Comparison of ENCODE assay signal across 15 cellular contexts in genomic region chr17:234163-235047, GRCh38. TPM values are rescaled to one million over a fixed set of nuclear protein-coding genes. Genes with fewer than 3 reads are reported as not detected.
DNase-seq lines count a peak whose midpoint lies in the region; ATAC-seq, FAIRE-seq and TF ChIP-seq lines count a peak whose summit lies in the region.
"Had no signal": no experiment of that assay in that cellular context is flagged by ENCODE, and none has a peak within 500 bp of the region (broad histone marks: within the 10 kb centered on the region; RNA-seq: fewer than 3 reads in every experiment).

No MANE protein-coding gene starts in this region.

- no peaks in the 10 kb centered on the region for H3K36me3 ChIP-seq in adrenal gland (replicated peaks in 1 of 2)
- H3K36me3 ChIP-seq: ovary had no signal

- H3K4me1 ChIP-seq in adrenal gland (replicated peaks in 1 of 2): peaks cover 0 to 5% of the 10 kb centered on the region in 2 donors
- H3K4me1 ChIP-seq: testis had no signal

- H3K4me1 Mint-ChIP-seq in nephron: peaks cover 36% of the 10 kb centered on the region
- peaks cover 25% of the 10 kb centered on the region for H3K4me1 Mint-ChIP-seq in type B pancreatic cell (ENCODE audit: unreplicated experiment)

- H3K27ac ChIP-seq in adrenal gland: peak overlapping the region in 3 of 5 donors; percentile 47 to 80 (median 58)
- H3K27ac ChIP-seq: ovary, testis had no signal

- TF ChIP-seq POLR2A in adrenal gland (IDR thresholded peaks at IDR 0.05) (no peak), GM12892 (IDR thresholded peaks at IDR 0.05; ENCODE audit: low read depth, low read length) (no peak)

- no peak for FAIRE-seq in GM12892 (lab: Jason Lieb, UNC)
- FAIRE-seq: frontal cortex had no signal

- no peaks in the 10 kb centered on the region for H3K36me3 Mint-ChIP-seq in nephron (ENCODE audit: low read depth)
- no peaks in the 10 kb centered on the region for H3K36me3 Mint-ChIP-seq in type B pancreatic cell

- H3K4me3 ChIP-seq in adrenal gland: no peak overlapping the region
- no peak overlapping the region for H3K4me3 ChIP-seq in foreskin fibroblast (ENCODE audit: low read depth in 1 of 2, low read length in 2 of 2)
- H3K4me3 ChIP-seq: ovary, testis had no signal

- H3K9me3 Mint-ChIP-seq in nephron (no peaks in the 10 kb centered on the region), type B pancreatic cell (no peaks in the 10 kb centered on the region)
- H3K9me3 Mint-ChIP-seq: activated CD8-positive, alpha-beta T cell treated with anti-CD3 and anti-CD28 coated beads for 36 hours; T-helper 2 cell treated with Interferon-gamma antibody and Interleukin-4, amounts not matched to agents 5 μg/mL and 100 μg/mL, for 36 hours had no signal

- TF ChIP-seq CTCF in adrenal gland (IDR thresholded peaks at IDR 0.05) (no peak), foreskin fibroblast (IDR thresholded peaks at IDR 0.05; ENCODE audit: low read depth, low read length) (no peak), nephron (IDR thresholded peaks at IDR 0.05; ENCODE audit: unreplicated experiment in 3 of 3) (no peak), type B pancreatic cell (conservative IDR thresholded peaks at IDR 0.05) (no peak)

- H3K27me3 ChIP-seq in adrenal gland: no peaks in the 10 kb centered on the region
- H3K27me3 ChIP-seq: ovary, testis had no signal

- ATAC-seq in HG03280 (IDR thresholded peaks at IDR 0.05; ENCODE audit: unreplicated experiment) (no peak), HG02981 (IDR thresholded peaks at IDR 0.05; ENCODE audit: unreplicated experiment) (no peak)
- ATAC-seq: activated CD8-positive, alpha-beta T cell treated with anti-CD3 and anti-CD28 coated beads for 36 hours had no signal

- H3K27ac Mint-ChIP-seq in nephron: peak overlapping the region; percentile 63 to 84 (median 74)
- peak overlapping the region; percentile 23 for H3K27ac Mint-ChIP-seq in type B pancreatic cell
- H3K27ac Mint-ChIP-seq: activated CD8-positive, alpha-beta T cell treated with anti-CD3 and anti-CD28 coated beads for 36 hours; T-helper 2 cell treated with Interferon-gamma antibody and Interleukin-4, amounts not matched to agents 5 μg/mL and 100 μg/mL, for 36 hours had no signal

- no peaks in the 10 kb centered on the region for H3K9me3 ChIP-seq in adrenal gland (replicated peaks in 1 of 3)
- H3K9me3 ChIP-seq: ovary, testis had no signal

- intact Hi-C loops in adrenal gland (cut with DNase I): no loop called here

- H3K27me3 Mint-ChIP-seq in nephron (ENCODE audit: low read depth) (no peaks in the 10 kb centered on the region), type B pancreatic cell (no peaks in the 10 kb centered on the region)

- DNase-seq in adrenal gland (peak in 4 of 7 donors; percentile 7 to 21 (median 16)), foreskin fibroblast (peak; percentile 4 to 27), type B pancreatic cell (ENCODE audit: extremely low spot score, unreplicated experiment) (no peak), GM12892 (ENCODE audit: insufficient read length) (no peak)
- no peak for DNase-seq in effector CD8-positive, alpha-beta T cell (lab: John Stamatoyannopoulos, UW)
- DNase-seq: activated CD8-positive, alpha-beta T cell treated with anti-CD3 and anti-CD28 coated beads for 36 hours; COR-L47; NCI-H446 treated with DMSO at 0.1 percent for 48 hours; testis had no signal

- H3K4me3 Mint-ChIP-seq in nephron (peak overlapping the region in 1 of 3 experiments; percentile 22), type B pancreatic cell (no peak overlapping the region)
- H3K4me3 Mint-ChIP-seq: activated CD8-positive, alpha-beta T cell treated with anti-CD3 and anti-CD28 coated beads for 36 hours; T-helper 2 cell treated with Interferon-gamma antibody and Interleukin-4, amounts not matched to agents 5 μg/mL and 100 μg/mL, for 36 hours had no signal

- WGBS in adrenal gland, 4 donors: 65 to 75% (median 68%) methylated on average over 15 to 24 of the region's 26 CpGs

RNA-seq across cellular contexts. Expression of gene DOC2B, which starts 53.0 kb away (rescaled TPM):
- total RNA-seq in adrenal gland (10 to 100 TPM in 1 of 8 donors, 1 to 10 TPM in 7; 2.6 to 15.7 (median 6.6) TPM), type B pancreatic cell (ENCODE audit: low replicate concordance) (3.1 and 6.3 TPM in 2 replicates)
- polyA plus RNA-seq in adrenal gland: 10 to 100 TPM in 1 of 3 donors, 1 to 10 TPM in 2; 5.3 to 11.3 (median 5.8) TPM
- polyA plus RNA-seq in GM12892 (2012; ENCODE audit: missing spikeins): not detected
- total RNA-seq: activated CD8-positive, alpha-beta T cell treated with anti-CD3 and anti-CD28 coated beads for 36 hours had no signal

Comparison
In these comparisons a context has a peak if more than half of its experiments do, and no peak if none do; other contexts are left out.
1. DNase-seq: peak in adrenal gland (4 of 7) and foreskin fibroblast (2 of 2); none in type B pancreatic cell (single experiment), GM12892 (single experiment) and effector CD8-positive, alpha-beta T cell (single experiment).